In genomic region chr14:99744873-99745224, GRCh38 we compare ENCODE assay signal across 1 cellular context.
TF ChIP-seq lines count a peak whose summit lies in the region.

No MANE protein-coding gene starts in this region.

TF ChIP-seq in H1, 55 proteins besides CTCF, POLR2A, EP300 and RAD21:
- TF ChIP-seq MAFK (IDR thresholded peaks at IDR 0.05; ENCODE audit: low read depth, low read length) (no peak), BRCA1 (IDR thresholded peaks at IDR 0.05; ENCODE audit: low read depth, low read length) (no peak), CTBP2 (IDR thresholded peaks at IDR 0.05; ENCODE audit: borderline replicate concordance, insufficient read depth, insufficient read length, low read length) (no peak), POLR2AphosphoS5 (IDR thresholded peaks at IDR 0.05; ENCODE audit: low read depth, low read length) (no peak), NANOG (IDR thresholded peaks at IDR 0.05; ENCODE audit: insufficient read depth, low read depth, low read length, poor library complexity, severe bottlenecking) (no peak), PHF8 (conservative IDR thresholded peaks at IDR 0.05; ENCODE audit: low read depth, low read length) (no peak), TAF1 (IDR thresholded peaks at IDR 0.05; ENCODE audit: low read depth, low read length) (no peak), SAP30 (IDR thresholded peaks at IDR 0.05; ENCODE audit: insufficient read depth, insufficient replicate concordance, low read length) (no peak), POU5F1 (IDR thresholded peaks at IDR 0.05; ENCODE audit: low read depth, low read length) (no peak)
TF ChIP-seq in H1: peak in this region for 0.
